8 cellular contexts compared by ENCODE assay signal in genomic region chr17:40068917-40069750, GRCh38. TPM values are rescaled to one million over a fixed set of nuclear protein-coding genes. Genes with fewer than 3 reads are reported as not detected.
A peak's percentile ranks its signal among the peaks of the same experiment; 100 is the strongest.
DNase-seq lines count a peak whose midpoint lies in the region; ATAC-seq and TF ChIP-seq lines count a peak whose summit lies in the region.

No MANE protein-coding gene starts in this region.

- H3K27ac ChIP-seq in gastrocnemius medialis = peak overlapping the region; percentile 100

- TF ChIP-seq POLR2A in NB4 (IDR thresholded peaks at IDR 0.05; ENCODE audit: extremely low read depth, insufficient read length) (no peak), gastrocnemius medialis (IDR thresholded peaks at IDR 0.05) (peak; percentile 72 to 75)

- no peaks in the 10 kb centered on the region for H3K27me3 ChIP-seq in gastrocnemius medialis

- no peak overlapping the region for H3K4me3 ChIP-seq in NB4 (ENCODE audit: low read depth, low read length)
- peak overlapping the region; percentile 46 to 61 (median 52) for H3K4me3 ChIP-seq in gastrocnemius medialis

- H3K4me1 ChIP-seq in gastrocnemius medialis = peaks cover 91 to 98% of the 10 kb centered on the region in 2 donors

- peak; percentile 46 to 48 for ATAC-seq in gastrocnemius medialis
- no peak for ATAC-seq in HG03097 (IDR thresholded peaks at IDR 0.05; ENCODE audit: low FRiP score, unreplicated experiment)
- ATAC-seq in GM21528 (IDR thresholded peaks at IDR 0.05; ENCODE audit: low FRiP score, unreplicated experiment) = no peak

- in situ Hi-C loops in gastrocnemius medialis (cut with MboI; ENCODE audit: low sequenced_read_pairs in 4 of 4) = loop anchor here in 1 of 4 donors (5.0 kb wide), 1 partner anchor 38 kb away; no protein-coding TSS in a partner anchor

- DNase-seq in DMS153 (lab: John Stamatoyannopoulos, UW) = peak; percentile 72
- peak; percentile 50 for DNase-seq in NB4 (ENCODE audit: low read depth)
- DNase-seq in T-helper 9 cell = peak; percentile 66
- DNase-seq in anterior cingulate cortex (lab: John Stamatoyannopoulos, UW) = peak; percentile 60 to 97 (median 91)
- peak; percentile 51 to 96 (median 84) for DNase-seq in hypothalamus (lab: John Stamatoyannopoulos, UW)
- DNase-seq in gastrocnemius medialis = peak; percentile 96

- no peaks in the 10 kb centered on the region for H3K9me3 ChIP-seq in gastrocnemius medialis

- no peaks in the 10 kb centered on the region for H3K36me3 ChIP-seq in gastrocnemius medialis

- TF ChIP-seq CTCF in NB4 (IDR thresholded peaks at IDR 0.05; ENCODE audit: low read depth, low read length) (no peak), gastrocnemius medialis (IDR thresholded peaks at IDR 0.05 in 4 of 5, conservative IDR thresholded peaks at IDR 0.05 in 1 of 5) (no peak)

- intact Hi-C loops in gastrocnemius medialis (cut with DNase I; ENCODE audit: low total_unique reads) = loop anchor here (1.0 kb wide), 1 partner anchor 42 kb away; no protein-coding TSS in a partner anchor

RNA-seq across cellular contexts. Expression of gene THRA, which starts 6.4 kb away (rescaled TPM):
- total RNA-seq in gastrocnemius medialis = 10 to 100 TPM; 42.2 to 71.6 (median 48.2) TPM

RNA-seq across cellular contexts. Expression of gene MED24, which starts 14.9 kb away (rescaled TPM):
- total RNA-seq in gastrocnemius medialis = 100 to 1,000 TPM in 2 of 4 donors, 10 to 100 TPM in 2; 54.2 to 124 (median 93.9) TPM

RNA-seq across cellular contexts. Expression of gene NR1D1, which starts 31.3 kb away (rescaled TPM):
- 10 to 100 TPM; 16.0 to 34.2 (median 18.3) TPM for total RNA-seq in gastrocnemius medialis

RNA-seq across cellular contexts. Expression of gene MSL1, which starts 52.6 kb away (rescaled TPM):
- 10 to 100 TPM; 75.7 to 96.3 (median 85.9) TPM for total RNA-seq in gastrocnemius medialis

RNA-seq across cellular contexts. Expression of gene CSF3, which starts 53.9 kb away (rescaled TPM):
- 10 to 100 TPM; 11.4 to 20.6 (median 16.3) TPM for total RNA-seq in gastrocnemius medialis

Comparison
In these comparisons a context has a peak if more than half of its experiments do, and no peak if none do; other contexts are left out.
1. ATAC-seq: peak in gastrocnemius medialis (2 of 2); none in HG03097 (single experiment) and GM21528 (single experiment).
2. Peak in every context shown above with its lines, with median percentiles within 50 percentile points of each other: DNase-seq.